In genomic region chr18:77980275-77980674, GRCh38 we compare ENCODE assay signal across 29 cellular contexts.
"Had no signal": no experiment of that assay in that cellular context is flagged by ENCODE, and none has a peak within 500 bp of the region (broad histone marks: within the 10 kb centered on the region; RNA-seq: fewer than 3 reads in every experiment).

No MANE protein-coding gene starts in this region.

- H3K27me3 Mint-ChIP-seq: dendritic cell treated with granulocyte-macrophage colony-stimulating factor and Interleukin-4, amounts not matched to agents 40 ng/mL and 50 ng/mL, for 4 days had no signal

- DNase-seq: colonic mucosa; cortex of kidney; dermis blood vessel endothelial cell; dorsolateral prefrontal cortex; effector CD4-positive, alpha-beta T cell; effector CD8-positive, alpha-beta T cell; effector memory CD4-positive, alpha-beta T cell; effector memory CD8-positive, alpha-beta T cell; endodermal cell; erythroblast; esophagus squamous epithelium; foreskin fibroblast; foreskin keratinocyte; foreskin melanocyte; gastrocnemius medialis; glutamatergic neuron; head of caudate nucleus; heart left ventricle; heart right ventricle had no signal

- H3K27me3 ChIP-seq: colonic mucosa, esophagus muscularis mucosa, esophagus squamous epithelium, foreskin keratinocyte, gastrocnemius medialis, gastroesophageal sphincter, heart left ventricle, heart right ventricle had no signal

- H3K9me3 Mint-ChIP-seq: endodermal cell had no signal

- FAIRE-seq: colon, endometrium, endothelial cell of umbilical vein, frontal cortex had no signal

- H3K27ac ChIP-seq: colonic mucosa, coronary artery, dorsolateral prefrontal cortex, epithelial cell of prostate, esophagus muscularis mucosa, esophagus squamous epithelium, foreskin keratinocyte, gastrocnemius medialis, gastroesophageal sphincter, heart left ventricle, heart right ventricle had no signal

- H3K4me3 Mint-ChIP-seq: dendritic cell treated with granulocyte-macrophage colony-stimulating factor and Interleukin-4, amounts not matched to agents 40 ng/mL and 50 ng/mL, for 4 days; effector memory CD8-positive, alpha-beta T cell; endodermal cell had no signal

- H3K9me3 ChIP-seq: colonic mucosa, esophagus muscularis mucosa, esophagus squamous epithelium, gastrocnemius medialis, gastroesophageal sphincter had no signal

- H3K36me3 ChIP-seq: colonic mucosa, esophagus muscularis mucosa, esophagus squamous epithelium, gastrocnemius medialis, gastroesophageal sphincter, heart left ventricle, heart right ventricle had no signal

- ATAC-seq: effector memory CD8-positive, alpha-beta T cell; esophagus mucosa; foreskin keratinocyte; gastrocnemius medialis; gastroesophageal sphincter; heart left ventricle; heart right ventricle had no signal

- H3K27ac Mint-ChIP-seq: dendritic cell treated with granulocyte-macrophage colony-stimulating factor and Interleukin-4, amounts not matched to agents 40 ng/mL and 50 ng/mL, for 4 days; effector memory CD8-positive, alpha-beta T cell; endodermal cell had no signal

- H3K4me1 ChIP-seq: colonic mucosa, esophagus muscularis mucosa, esophagus squamous epithelium, foreskin keratinocyte, gastrocnemius medialis, gastroesophageal sphincter, heart left ventricle, heart right ventricle had no signal

- H3K4me1 Mint-ChIP-seq: endodermal cell had no signal

- H3K4me3 ChIP-seq: colonic mucosa, coronary artery, dorsolateral prefrontal cortex, esophagus muscularis mucosa, esophagus squamous epithelium, gastrocnemius medialis, gastroesophageal sphincter, heart left ventricle, heart right ventricle had no signal
